ENCODE assay signal across 13 cellular contexts in the genomic region with DNA sequence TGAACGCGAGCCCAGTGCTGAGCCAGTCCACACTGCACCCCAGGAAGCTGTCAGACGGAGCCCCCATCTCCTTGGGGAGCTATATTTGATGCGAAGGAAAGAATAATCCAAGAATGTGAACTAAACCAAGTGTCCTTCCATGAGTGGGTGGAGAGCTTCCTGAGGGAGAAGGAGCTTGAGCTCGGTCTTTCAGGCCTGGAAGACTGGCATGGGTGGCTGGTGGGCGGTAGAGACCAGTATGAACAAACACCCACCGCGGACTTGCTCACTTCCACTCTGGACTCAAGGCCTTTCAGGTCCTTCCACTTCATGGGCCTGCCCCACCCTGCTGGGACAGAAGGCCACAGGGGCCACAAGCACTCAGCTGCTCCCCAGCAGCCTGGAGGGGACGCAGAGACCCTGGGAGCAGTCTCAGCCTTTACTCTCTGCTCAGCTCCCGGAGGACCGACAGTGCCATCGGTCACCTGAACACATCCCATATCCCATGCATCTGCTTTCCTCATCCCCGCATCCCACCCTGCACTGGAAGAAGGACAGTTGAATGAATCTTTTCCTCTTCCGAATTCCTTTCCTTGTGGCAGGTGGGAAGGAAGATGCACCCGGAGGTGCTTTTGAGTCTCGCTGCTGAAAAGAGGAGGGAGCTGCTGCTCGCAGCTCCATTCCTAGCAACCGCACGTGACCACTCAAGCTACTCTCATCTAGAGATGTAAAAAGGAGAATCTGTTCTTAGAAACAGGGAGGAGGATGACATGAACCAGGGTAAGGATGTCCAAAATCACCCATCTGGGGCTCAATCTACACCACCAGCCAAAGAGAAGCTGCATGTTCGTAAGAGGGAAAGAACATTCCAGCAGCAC.
"Had no signal": no experiment of that assay in that cellular context is flagged by ENCODE, and none has a peak within 500 bp of the region (broad histone marks: within the 10 kb centered on the region; RNA-seq: fewer than 3 reads in every experiment).

No MANE protein-coding gene starts in this region.

- DNase-seq: activated CD4-positive, alpha-beta T cell treated with anti-CD3 and anti-CD28 coated beads for 36 hours; activated CD8-positive, alpha-beta memory T cell treated with anti-CD3 and anti-CD28 coated beads, Interleukin-2, amount 50 U/mL, for 48 hours; activated CD8-positive, alpha-beta T cell treated with anti-CD3 and anti-CD28 coated beads for 36 hours; activated naive CD8-positive, alpha-beta T cell treated with anti-CD3 and anti-CD28 coated beads, Interleukin-2, amount 10 ng/mL, durations not matched to agents 7 days and 5 days; effector CD8-positive, alpha-beta T cell; gastrocnemius medialis; lower lobe of right lung; naive thymus-derived CD8-positive, alpha-beta T cell; SJCRH30; trophoblast cell had no signal

- H3K4me3 ChIP-seq: coronary artery, gastrocnemius medialis, hepatocyte, lower lobe of right lung, SJCRH30 had no signal

- H3K36me3 ChIP-seq: gastrocnemius medialis, lower lobe of right lung, SJCRH30 had no signal

- H3K9ac ChIP-seq: parathyroid adenoma had no signal

- H3K9me3 ChIP-seq: gastrocnemius medialis, lower lobe of right lung, SJCRH30 had no signal

- H3K4me1 ChIP-seq: lower lobe of right lung, parathyroid adenoma had no signal

- H2AFZ ChIP-seq: parathyroid adenoma had no signal

- ATAC-seq: activated CD4-positive, alpha-beta T cell treated with anti-CD3 and anti-CD28 coated beads for 36 hours; activated CD8-positive, alpha-beta T cell treated with anti-CD3 and anti-CD28 coated beads for 36 hours; naive thymus-derived CD8-positive, alpha-beta T cell had no signal

- H3K4me1 Mint-ChIP-seq: activated CD4-positive, alpha-beta T cell treated with anti-CD3 and anti-CD28 coated beads for 36 hours; activated naive CD8-positive, alpha-beta T cell treated with anti-CD3 and anti-CD28 coated beads, Interleukin-2, amount 10 ng/mL, durations not matched to agents 7 days and 5 days had no signal

- H3K27ac Mint-ChIP-seq: activated CD4-positive, alpha-beta T cell treated with anti-CD3 and anti-CD28 coated beads for 36 hours; activated CD8-positive, alpha-beta T cell treated with anti-CD3 and anti-CD28 coated beads for 36 hours; activated naive CD8-positive, alpha-beta T cell treated with anti-CD3 and anti-CD28 coated beads, Interleukin-2, amount 10 ng/mL, durations not matched to agents 7 days and 5 days; naive thymus-derived CD8-positive, alpha-beta T cell had no signal

- H3K27me3 ChIP-seq: gastrocnemius medialis, hepatocyte, SJCRH30 had no signal

- H3K4me3 Mint-ChIP-seq: activated CD4-positive, alpha-beta T cell treated with anti-CD3 and anti-CD28 coated beads for 36 hours; activated CD8-positive, alpha-beta T cell treated with anti-CD3 and anti-CD28 coated beads for 36 hours; activated naive CD8-positive, alpha-beta T cell treated with anti-CD3 and anti-CD28 coated beads, Interleukin-2, amount 10 ng/mL, durations not matched to agents 7 days and 5 days; naive thymus-derived CD8-positive, alpha-beta T cell had no signal

- H3K79me2 ChIP-seq: hepatocyte, parathyroid adenoma had no signal

- H3K36me3 Mint-ChIP-seq: activated naive CD8-positive, alpha-beta T cell treated with anti-CD3 and anti-CD28 coated beads, Interleukin-2, amount 10 ng/mL, durations not matched to agents 7 days and 5 days; naive thymus-derived CD8-positive, alpha-beta T cell had no signal

- H3K9me3 Mint-ChIP-seq: activated CD8-positive, alpha-beta T cell treated with anti-CD3 and anti-CD28 coated beads for 36 hours; activated naive CD8-positive, alpha-beta T cell treated with anti-CD3 and anti-CD28 coated beads, Interleukin-2, amount 10 ng/mL, durations not matched to agents 7 days and 5 days; naive thymus-derived CD8-positive, alpha-beta T cell had no signal

- H3K27ac ChIP-seq: coronary artery, gastrocnemius medialis, hepatocyte, lower lobe of right lung, parathyroid adenoma, SJCRH30 had no signal
